Comparison of ENCODE assay signal across 8 cellular contexts in genomic region chr2:229490167-229490566, GRCh38.
"Had no signal": no experiment of that assay in that cellular context is flagged by ENCODE, and none has a peak within 500 bp of the region (broad histone marks: within the 10 kb centered on the region; RNA-seq: fewer than 3 reads in every experiment).

No MANE protein-coding gene starts in this region.

- H3K27ac ChIP-seq: GM23248 had no signal

- H2AFZ ChIP-seq: GM23248 had no signal

- FAIRE-seq: H54, HTR-8/SVneo, K562 had no signal

- ATAC-seq: K562 had no signal

- H3K4me3 ChIP-seq: GM23248, K562 had no signal

- H3K9ac ChIP-seq: GM23248 had no signal

- DNase-seq: GM23248, GOT3, H9, HCEC 1CT, IMR-90 had no signal
